ENCODE assay signal across 6 cellular contexts in genomic region chr12:50059440-50060119, GRCh38. TPM values are rescaled to one million over a fixed set of nuclear protein-coding genes. Genes with fewer than 3 reads are reported as not detected.
DNase-seq lines count a peak whose midpoint lies in the region; ATAC-seq and TF ChIP-seq lines count a peak whose summit lies in the region.

No MANE protein-coding gene starts in this region.

- CTCF ChIA-PET in PC-9 (lab: Charles Lee): no interaction called here

- WGBS in GM23248 (ENCODE audit: low coverage in 1 of 2, low lambda C conversion rate in 2 of 2, missing lambda C conversion rate in 2 of 2), 2 experiments: 80 to 82% methylated on average over 12 of the region's 12 CpGs

- TF ChIP-seq CTCF in Loucy (conservative IDR thresholded peaks at IDR 0.05; ENCODE audit: low read length) (no peak), PC-9 (conservative IDR thresholded peaks at IDR 0.05) (no peak)

- H3K4me1 ChIP-seq in Loucy (ENCODE audit: insufficient read depth, low read length, poor library complexity, severe bottlenecking): peaks cover 68% of the 10 kb centered on the region
- no peaks in the 10 kb centered on the region for H3K4me1 ChIP-seq in GM23248 (ENCODE audit: insufficient read depth)
- H3K4me1 ChIP-seq in PC-9 (replicated peaks; ENCODE audit: insufficient read depth): peaks cover 5% of the 10 kb centered on the region

- H3K36me3 ChIP-seq in Loucy (ENCODE audit: insufficient read depth, low read length): no peaks in the 10 kb centered on the region
- H3K36me3 ChIP-seq in GM23248 (ENCODE audit: low read depth): no peaks in the 10 kb centered on the region
- H3K36me3 ChIP-seq in PC-9 (ENCODE audit: low read depth): no peaks in the 10 kb centered on the region

- H3K9me2 ChIP-seq in Loucy (replicated peaks; ENCODE audit: low read depth, low read length) (no peaks in the 10 kb centered on the region), GM23248 (ENCODE audit: insufficient read depth) (no peaks in the 10 kb centered on the region), PC-9 (ENCODE audit: insufficient read depth) (no peaks in the 10 kb centered on the region)

- no peak overlapping the region for H3K27ac ChIP-seq in GM23248
- no peak overlapping the region for H3K27ac ChIP-seq in PC-9

- POLR2A ChIA-PET in PC-9 (lab: Charles Lee; ENCODE audit: unreplicated experiment): no interaction called here

- H3K9me3 ChIP-seq in Loucy (ENCODE audit: insufficient read depth, low read depth, low read length) (no peaks in the 10 kb centered on the region), GM23248 (ENCODE audit: low read depth) (no peaks in the 10 kb centered on the region), PC-9 (ENCODE audit: insufficient read depth, low read depth) (no peaks in the 10 kb centered on the region)

- peak overlapping the region; percentile 43 for H3K4me3 Mint-ChIP-seq in activated T-cell treated with anti-CD3 and anti-CD28 coated beads, Interleukin-2, amount 50 U/mL, for 4 hours

- no peaks in the 10 kb centered on the region for H3K36me3 Mint-ChIP-seq in activated T-cell treated with anti-CD3 and anti-CD28 coated beads, Interleukin-2, amount 50 U/mL, for 4 hours (ENCODE audit: insufficient read depth)

- intact Hi-C loops in PC-9 (cut with micrococcal nuclease; ENCODE audit: unreplicated experiment): loop anchor here (10.0 kb wide), 1 partner anchor 415 kb away; no protein-coding TSS in a partner anchor

- peak; percentile 61 for DNase-seq in activated T-cell treated with anti-CD3 and anti-CD28 coated beads, Interleukin-2, amount 50 U/mL, for 4 hours
- peak; percentile 42 to 73 for DNase-seq in stimulated activated CD4-positive, alpha-beta T cell treated with anti-CD3 and anti-CD28 coated beads, Interleukin-4, amount 100 ng/mL, for 4 hours
- DNase-seq in GM23248 (no peak), globus pallidus (ENCODE audit: low spot score) (no peak), PC-9 (no peak)

- H3K9me3 Mint-ChIP-seq in activated T-cell treated with anti-CD3 and anti-CD28 coated beads, Interleukin-2, amount 50 U/mL, for 4 hours: no peaks in the 10 kb centered on the region

- peak overlapping the region; percentile 72 for H3K4me3 ChIP-seq in Loucy (ENCODE audit: low read length, poor library complexity, severe bottlenecking)
- no peak overlapping the region for H3K4me3 ChIP-seq in GM23248
- no peak overlapping the region for H3K4me3 ChIP-seq in PC-9

- H2AFZ ChIP-seq in Loucy (ENCODE audit: low read length): peak overlapping the region; percentile 19; the same call in 1 of the 2 replicates
- H2AFZ ChIP-seq in GM23248: no peak overlapping the region
- H2AFZ ChIP-seq in PC-9: no peak overlapping the region

- no TSS peak for BruUV-seq in PC-9 (replicated peaks; lab: Mats Ljungman, UMichigan)

- H4K20me1 ChIP-seq in Loucy (ENCODE audit: insufficient read depth, low read length, poor library complexity, severe bottlenecking) (no peaks in the 10 kb centered on the region), GM23248 (ENCODE audit: insufficient read depth) (no peaks in the 10 kb centered on the region), PC-9 (ENCODE audit: insufficient read depth) (no peaks in the 10 kb centered on the region)

- peaks cover 28% of the 10 kb centered on the region for H3K4me1 Mint-ChIP-seq in activated T-cell treated with anti-CD3 and anti-CD28 coated beads, Interleukin-2, amount 50 U/mL, for 4 hours (ENCODE audit: low read depth)

- peaks cover 37% of the 10 kb centered on the region for H3K27me3 Mint-ChIP-seq in activated T-cell treated with anti-CD3 and anti-CD28 coated beads, Interleukin-2, amount 50 U/mL, for 4 hours (ENCODE audit: low read depth)

- in situ Hi-C loops in GM23248 (cut with MboI): loop anchor here (5.0 to 25.0 kb wide), 3 partner anchors 92 to 285 kb away; no protein-coding TSS in a partner anchor

- H3K27me3 ChIP-seq in Loucy (ENCODE audit: insufficient read depth, low read length, poor library complexity, severe bottlenecking) (no peaks in the 10 kb centered on the region), GM23248 (replicated peaks; ENCODE audit: insufficient read depth) (no peaks in the 10 kb centered on the region), PC-9 (ENCODE audit: insufficient read depth, low read depth) (peaks cover 11% of the 10 kb centered on the region; the same call in 1 of the 2 replicates)

- H3K4me2 ChIP-seq in Loucy (ENCODE audit: low read depth, low read length, poor library complexity, severe bottlenecking) (peak overlapping the region; percentile 87), GM23248 (ENCODE audit: unreplicated experiment) (no peak overlapping the region), PC-9 (no peak overlapping the region)

- peak; percentile 66 to 68 for ATAC-seq in activated T-cell treated with anti-CD3 and anti-CD28 coated beads, Interleukin-2, amount 50 U/mL, for 4 hours

- peak overlapping the region; percentile 29 for H3K9ac ChIP-seq in Loucy (ENCODE audit: low read depth, low read length, poor library complexity, severe bottlenecking)
- no peak overlapping the region for H3K9ac ChIP-seq in GM23248

- H3K79me2 ChIP-seq in Loucy (ENCODE audit: insufficient read depth, low read length): no peaks in the 10 kb centered on the region
- no peaks in the 10 kb centered on the region for H3K79me2 ChIP-seq in GM23248 (ENCODE audit: insufficient read depth)
- no peaks in the 10 kb centered on the region for H3K79me2 ChIP-seq in PC-9 (ENCODE audit: low read depth)

- no peaks in the 10 kb centered on the region for H3F3A ChIP-seq in Loucy (ENCODE audit: low read depth)
- H3F3A ChIP-seq in GM23248 (ENCODE audit: insufficient read depth): no peaks in the 10 kb centered on the region; the same call in 1 of the 2 replicates
- H3F3A ChIP-seq in PC-9 (ENCODE audit: insufficient read depth, low read depth): no peaks in the 10 kb centered on the region

RNA-seq across cellular contexts. Expression of gene ASIC1, which starts 2.2 kb away (rescaled TPM):
- 1 to 10 TPM; 2.8 to 8.4 (median 7.7) TPM for total RNA-seq in activated T-cell treated with anti-CD3 and anti-CD28 coated beads, Interleukin-2, amount 50 U/mL, for 4 hours
- 0.13 and 1.9 TPM in 2 replicates for total RNA-seq in GM23248 (2014; rRNA removed; shearing (Covaris generic))
- 0.95 and 1.4 TPM in 2 replicates for polyA plus RNA-seq in GM23248 (2016; fragmentation: Nextera tagmentation; extraction: Ambion mirVana)
- 3.5 and 4.5 TPM in 2 replicates for total RNA-seq in PC-9 (2021)

RNA-seq across cellular contexts. Expression of gene SMARCD1, which starts 25.6 kb away (rescaled TPM):
- total RNA-seq in activated T-cell treated with anti-CD3 and anti-CD28 coated beads, Interleukin-2, amount 50 U/mL, for 4 hours: 10 to 100 TPM; 85.8 to 99.4 (median 97.6) TPM
- total RNA-seq in GM23248 (2014; rRNA removed; shearing (Covaris generic)): 41.9 and 48.3 TPM in 2 replicates
- polyA plus RNA-seq in GM23248 (2016; fragmentation: Nextera tagmentation; extraction: Ambion mirVana): 6.4 and 8.2 TPM in 2 replicates
- total RNA-seq in PC-9 (2021): 48.8 and 66.7 TPM in 2 replicates

RNA-seq across cellular contexts. Expression of gene RACGAP1, which starts 34.3 kb away (rescaled TPM):
- total RNA-seq in activated T-cell treated with anti-CD3 and anti-CD28 coated beads, Interleukin-2, amount 50 U/mL, for 4 hours: 10 to 100 TPM; 22.6 to 26.0 (median 25.6) TPM
- 55.4 and 63.5 TPM in 2 replicates for total RNA-seq in GM23248 (2014; rRNA removed; shearing (Covaris generic))
- 35.4 and 35.7 TPM in 2 replicates for polyA plus RNA-seq in GM23248 (2016; fragmentation: Nextera tagmentation; extraction: Ambion mirVana)
- total RNA-seq in PC-9 (2021): 108 and 112 TPM in 2 replicates

RNA-seq across cellular contexts. Expression of gene GPD1, which starts 44.2 kb away (rescaled TPM):
- 1 to 10 TPM in 1 of 3 donors, under 1 TPM in 2; 0.60 to 1.2 (median 0.87) TPM for total RNA-seq in activated T-cell treated with anti-CD3 and anti-CD28 coated beads, Interleukin-2, amount 50 U/mL, for 4 hours
- 0.13 TPM in 1 of 2 replicates, not detected in the other for total RNA-seq in GM23248 (2014; rRNA removed; shearing (Covaris generic))
- not detected in 2 replicates for polyA plus RNA-seq in GM23248 (2016; fragmentation: Nextera tagmentation; extraction: Ambion mirVana)
- 0.24 and 1.0 TPM in 2 replicates for total RNA-seq in PC-9 (2021)

RNA-seq across cellular contexts. Expression of gene COX14, which starts 52.5 kb away (rescaled TPM):
- 10 to 100 TPM; 45.9 to 50.1 (median 46.5) TPM for total RNA-seq in activated T-cell treated with anti-CD3 and anti-CD28 coated beads, Interleukin-2, amount 50 U/mL, for 4 hours
- 24.4 and 53.4 TPM in 2 replicates for total RNA-seq in GM23248 (2014; rRNA removed; shearing (Covaris generic))
- 122 and 125 TPM in 2 replicates for polyA plus RNA-seq in GM23248 (2016; fragmentation: Nextera tagmentation; extraction: Ambion mirVana)
- total RNA-seq in PC-9 (2021): 53.9 and 76.1 TPM in 2 replicates

Comparison
In these comparisons a context has a peak if more than half of its experiments do, and no peak if none do; other contexts are left out.
1. DNase-seq: peak in activated T-cell treated with anti-CD3 and anti-CD28 coated beads, Interleukin-2, amount 50 U/mL, for 4 hours (single experiment) and stimulated activated CD4-positive, alpha-beta T cell treated with anti-CD3 and anti-CD28 coated beads, Interleukin-4, amount 100 ng/mL, for 4 hours (2 of 2); none in GM23248 (single experiment), globus pallidus (single experiment) and PC-9 (0 of 2).